ENCODE assay signal across 1 cellular context in the genomic region with DNA sequence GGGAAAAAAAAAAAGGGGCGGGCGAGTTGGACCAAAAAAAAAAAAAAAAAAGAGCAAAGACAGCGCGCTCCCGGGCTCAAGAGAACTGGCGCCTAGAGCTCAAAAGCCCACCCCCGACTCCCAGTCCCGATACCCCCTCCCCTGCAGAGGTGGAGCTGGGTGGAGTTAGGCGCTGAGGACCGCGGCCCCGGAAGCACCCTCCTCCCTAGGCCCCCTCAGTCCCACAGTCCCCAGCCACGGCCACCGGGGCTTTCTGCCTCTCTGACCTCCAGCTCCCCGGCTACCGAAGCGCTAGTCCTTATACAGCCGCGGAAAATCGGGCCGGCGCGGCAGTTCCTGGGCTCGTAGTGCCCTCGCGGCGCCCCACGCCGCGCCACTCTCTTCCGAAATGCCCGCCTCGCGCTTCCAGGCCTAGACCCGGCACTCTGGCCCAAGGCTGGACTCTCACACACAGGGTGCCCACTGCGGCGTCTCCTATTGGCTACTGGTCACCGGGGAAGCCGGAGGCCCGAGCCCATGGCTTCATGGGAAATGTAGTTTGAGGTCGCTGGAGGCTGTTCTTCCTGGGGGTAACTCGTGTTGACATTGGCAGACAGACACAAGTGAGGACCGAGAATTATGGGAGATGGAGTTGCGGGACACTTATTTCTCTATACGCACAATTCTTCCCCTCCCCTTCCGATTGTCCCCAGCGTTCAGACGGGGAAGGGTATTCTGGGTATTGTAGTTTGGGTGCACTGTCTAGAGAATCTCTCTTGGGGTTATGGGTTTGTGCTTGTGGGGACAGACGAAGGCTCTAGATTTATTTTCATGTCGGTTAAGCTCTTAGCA.
TF ChIP-seq lines count a peak whose summit lies in the region.

A gene with protein sequence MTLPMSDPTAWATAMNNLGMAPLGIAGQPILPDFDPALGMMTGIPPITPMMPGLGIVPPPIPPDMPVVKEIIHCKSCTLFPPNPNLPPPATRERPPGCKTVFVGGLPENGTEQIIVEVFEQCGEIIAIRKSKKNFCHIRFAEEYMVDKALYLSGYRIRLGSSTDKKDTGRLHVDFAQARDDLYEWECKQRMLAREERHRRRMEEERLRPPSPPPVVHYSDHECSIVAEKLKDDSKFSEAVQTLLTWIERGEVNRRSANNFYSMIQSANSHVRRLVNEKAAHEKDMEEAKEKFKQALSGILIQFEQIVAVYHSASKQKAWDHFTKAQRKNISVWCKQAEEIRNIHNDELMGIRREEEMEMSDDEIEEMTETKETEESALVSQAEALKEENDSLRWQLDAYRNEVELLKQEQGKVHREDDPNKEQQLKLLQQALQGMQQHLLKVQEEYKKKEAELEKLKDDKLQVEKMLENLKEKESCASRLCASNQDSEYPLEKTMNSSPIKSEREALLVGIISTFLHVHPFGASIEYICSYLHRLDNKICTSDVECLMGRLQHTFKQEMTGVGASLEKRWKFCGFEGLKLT (minus strand): TSS at position 427 of the 831 bp plus-strand sequence. CDS start 199,993 bp downstream, outside the sequence.

TF ChIP-seq in K562, 482 proteins besides CTCF, POLR2A, EP300 and RAD21 (continued from another document and continues in another):
- TF ChIP-seq ZNF592 (IDR thresholded peaks at IDR 0.05) (no peak), DNMT1 (IDR thresholded peaks at IDR 0.05) (no peak), POLR2G (IDR thresholded peaks at IDR 0.05; ENCODE audit: low read depth, low read length) (peak; percentile 98), BCL6 (CRISPR knock-in tag; IDR thresholded peaks at IDR 0.05) (no peak), POLR2H (tag; IDR thresholded peaks at IDR 0.05; ENCODE audit: low read depth) (peak; percentile 78), HDAC2 (IDR thresholded peaks at IDR 0.05) (no peak), RBM34 (IDR thresholded peaks at IDR 0.05; ENCODE audit: borderline replicate concordance, insufficient read depth, low read length) (no peak), ETV1 (tag; conservative IDR thresholded peaks at IDR 0.05; ENCODE audit: low read depth) (peak; percentile 38; the same call in 1 of the 2 replicates), ZFP36 (IDR thresholded peaks at IDR 0.05; ENCODE audit: low read depth, low read length, partially characterized antibody) (no peak), ZNF76 (CRISPR knock-in tag; IDR thresholded peaks at IDR 0.05; ENCODE audit: borderline replicate concordance) (no peak), NFYB (IDR thresholded peaks at IDR 0.05; ENCODE audit: extremely low read depth, insufficient read length) (peak; percentile 40), ZNF354B (CRISPR knock-in tag; IDR thresholded peaks at IDR 0.05) (no peak), SIX5 (IDR thresholded peaks at IDR 0.05; ENCODE audit: borderline replicate concordance in 1 of 2, insufficient read depth in 1 of 2, low read depth in 1 of 2, low read length in 2 of 2) (peak; percentile 74 to 78), CBX8 (IDR thresholded peaks at IDR 0.05; ENCODE audit: borderline replicate concordance, extremely low read depth, low read depth, low read length, poor library complexity, severe bottlenecking) (no peak), KLF13 (tag; IDR thresholded peaks at IDR 0.05; ENCODE audit: borderline replicate concordance, low read depth) (no peak), ETS1 (conservative IDR thresholded peaks at IDR 0.05; ENCODE audit: control insufficient read depth, low read depth, low read length) (peak; percentile 93), RNF2 (IDR thresholded peaks at IDR 0.05) (0 out of 2 replicates have a peak, but pooled peaks have one; percentile 47), CBFB (CRISPR knock-in tag; IDR thresholded peaks at IDR 0.05) (no peak), ETS2 (tag; IDR thresholded peaks at IDR 0.05; ENCODE audit: borderline replicate concordance, poor library complexity, severe bottlenecking) (no peak), FOXA3 (CRISPR knock-in tag; conservative IDR thresholded peaks at IDR 0.05 in 1 of 2, IDR thresholded peaks at IDR 0.05 in 1 of 2) (peak; percentile 93 to 98), RBFOX2 (IDR thresholded peaks at IDR 0.05; ENCODE audit: low read depth, low read length) (peak; percentile 97), SAFB (IDR thresholded peaks at IDR 0.05; ENCODE audit: borderline replicate concordance, low read depth, low read length) (no peak), ZFP1 (CRISPR knock-in tag; IDR thresholded peaks at IDR 0.05) (no peak), MNT (conservative IDR thresholded peaks at IDR 0.05) (peak; percentile 45 to 77; a peak in 3 of 4 replicates), RUNX1 (IDR thresholded peaks at IDR 0.05; ENCODE audit: low read depth) (no peak)
- TF ChIP-seq, protein P1, sequence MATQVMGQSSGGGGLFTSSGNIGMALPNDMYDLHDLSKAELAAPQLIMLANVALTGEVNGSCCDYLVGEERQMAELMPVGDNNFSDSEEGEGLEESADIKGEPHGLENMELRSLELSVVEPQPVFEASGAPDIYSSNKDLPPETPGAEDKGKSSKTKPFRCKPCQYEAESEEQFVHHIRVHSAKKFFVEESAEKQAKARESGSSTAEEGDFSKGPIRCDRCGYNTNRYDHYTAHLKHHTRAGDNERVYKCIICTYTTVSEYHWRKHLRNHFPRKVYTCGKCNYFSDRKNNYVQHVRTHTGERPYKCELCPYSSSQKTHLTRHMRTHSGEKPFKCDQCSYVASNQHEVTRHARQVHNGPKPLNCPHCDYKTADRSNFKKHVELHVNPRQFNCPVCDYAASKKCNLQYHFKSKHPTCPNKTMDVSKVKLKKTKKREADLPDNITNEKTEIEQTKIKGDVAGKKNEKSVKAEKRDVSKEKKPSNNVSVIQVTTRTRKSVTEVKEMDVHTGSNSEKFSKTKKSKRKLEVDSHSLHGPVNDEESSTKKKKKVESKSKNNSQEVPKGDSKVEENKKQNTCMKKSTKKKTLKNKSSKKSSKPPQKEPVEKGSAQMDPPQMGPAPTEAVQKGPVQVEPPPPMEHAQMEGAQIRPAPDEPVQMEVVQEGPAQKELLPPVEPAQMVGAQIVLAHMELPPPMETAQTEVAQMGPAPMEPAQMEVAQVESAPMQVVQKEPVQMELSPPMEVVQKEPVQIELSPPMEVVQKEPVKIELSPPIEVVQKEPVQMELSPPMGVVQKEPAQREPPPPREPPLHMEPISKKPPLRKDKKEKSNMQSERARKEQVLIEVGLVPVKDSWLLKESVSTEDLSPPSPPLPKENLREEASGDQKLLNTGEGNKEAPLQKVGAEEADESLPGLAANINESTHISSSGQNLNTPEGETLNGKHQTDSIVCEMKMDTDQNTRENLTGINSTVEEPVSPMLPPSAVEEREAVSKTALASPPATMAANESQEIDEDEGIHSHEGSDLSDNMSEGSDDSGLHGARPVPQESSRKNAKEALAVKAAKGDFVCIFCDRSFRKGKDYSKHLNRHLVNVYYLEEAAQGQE (CRISPR knock-in tag; IDR thresholded peaks at IDR 0.05; ENCODE audit: low read depth) = no peak
- TF ChIP-seq, protein P2, sequence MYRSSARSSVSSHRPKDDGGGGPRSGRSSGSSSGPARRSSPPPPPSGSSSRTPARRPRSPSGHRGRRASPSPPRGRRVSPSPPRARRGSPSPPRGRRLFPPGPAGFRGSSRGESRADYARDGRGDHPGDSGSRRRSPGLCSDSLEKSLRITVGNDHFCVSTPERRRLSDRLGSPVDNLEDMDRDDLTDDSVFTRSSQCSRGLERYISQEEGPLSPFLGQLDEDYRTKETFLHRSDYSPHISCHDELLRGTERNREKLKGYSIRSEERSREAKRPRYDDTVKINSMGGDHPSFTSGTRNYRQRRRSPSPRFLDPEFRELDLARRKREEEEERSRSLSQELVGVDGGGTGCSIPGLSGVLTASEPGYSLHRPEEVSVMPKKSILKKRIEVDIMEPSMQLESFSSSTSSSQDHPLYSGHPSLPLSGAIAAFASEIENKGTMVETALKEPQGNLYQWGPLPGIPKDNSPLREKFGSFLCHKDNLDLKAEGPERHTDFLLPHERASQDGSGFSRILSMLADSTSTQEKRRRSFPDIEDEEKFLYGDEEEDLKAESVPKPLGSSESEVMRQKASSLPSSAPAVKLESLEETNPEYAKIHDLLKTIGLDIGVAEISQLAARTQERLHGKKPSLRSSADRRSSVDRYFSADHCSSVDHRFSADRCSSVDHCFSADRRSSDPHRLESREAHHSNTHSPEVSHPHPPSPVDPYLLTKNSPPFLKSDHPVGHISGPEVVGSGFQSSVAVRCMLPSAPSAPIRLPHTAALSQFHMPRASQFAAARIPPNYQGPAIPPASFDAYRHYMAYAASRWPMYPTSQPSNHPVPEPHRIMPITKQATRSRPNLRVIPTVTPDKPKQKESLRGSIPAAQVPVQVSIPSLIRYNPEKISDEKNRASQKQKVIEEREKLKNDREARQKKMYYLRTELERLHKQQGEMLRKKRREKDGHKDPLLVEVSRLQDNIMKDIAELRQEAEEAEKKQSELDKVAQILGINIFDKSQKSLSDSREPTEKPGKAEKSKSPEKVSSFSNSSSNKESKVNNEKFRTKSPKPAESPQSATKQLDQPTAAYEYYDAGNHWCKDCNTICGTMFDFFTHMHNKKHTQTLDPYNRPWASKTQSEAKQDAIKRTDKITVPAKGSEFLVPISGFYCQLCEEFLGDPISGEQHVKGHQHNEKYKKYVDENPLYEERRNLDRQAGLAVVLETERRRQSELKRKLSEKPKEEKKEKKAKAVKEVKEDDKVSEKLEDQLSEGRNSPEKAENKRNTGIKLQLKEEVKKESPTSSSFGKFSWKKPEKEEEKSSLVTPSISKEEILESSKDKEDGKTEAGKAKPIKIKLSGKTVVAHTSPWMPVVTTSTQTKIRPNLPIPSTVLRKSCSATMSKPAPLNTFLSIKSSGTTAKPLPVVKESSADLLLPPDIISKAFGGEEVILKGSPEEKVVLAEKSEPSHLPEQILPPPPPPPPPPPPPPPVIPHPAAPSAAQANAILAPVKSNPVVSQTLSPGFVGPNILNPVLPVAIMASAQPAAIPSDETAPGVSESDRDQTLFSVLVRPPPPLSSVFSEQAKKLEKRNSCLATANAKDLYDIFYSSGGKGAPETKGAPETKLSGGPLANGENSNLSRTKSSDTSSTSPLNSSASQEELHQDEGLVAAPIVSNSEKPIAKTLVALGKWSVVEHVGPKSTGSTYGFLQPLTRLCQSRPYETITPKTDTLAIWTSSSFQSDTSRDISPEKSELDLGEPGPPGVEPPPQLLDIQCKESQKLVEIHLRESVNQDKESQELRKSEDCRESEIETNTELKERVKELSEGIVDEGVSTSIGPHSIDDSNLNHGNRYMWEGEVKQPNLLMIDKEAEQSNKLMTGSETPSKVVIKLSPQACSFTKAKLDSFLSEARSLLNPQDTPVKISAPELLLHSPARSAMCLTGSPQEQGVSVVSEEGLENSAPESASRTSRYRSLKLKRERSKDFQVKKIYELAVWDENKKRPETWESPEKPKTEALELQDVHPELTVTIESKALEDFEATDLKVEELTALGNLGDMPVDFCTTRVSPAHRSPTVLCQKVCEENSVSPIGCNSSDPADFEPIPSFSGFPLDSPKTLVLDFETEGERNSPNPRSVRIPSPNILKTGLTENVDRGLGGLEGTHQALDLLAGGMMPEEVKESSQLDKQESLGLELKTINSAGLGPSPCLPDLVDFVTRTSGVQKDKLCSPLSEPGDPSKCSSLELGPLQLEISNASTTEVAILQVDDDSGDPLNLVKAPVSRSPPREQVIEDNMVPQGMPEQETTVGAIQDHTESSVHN (IDR thresholded peaks at IDR 0.05; ENCODE audit: borderline replicate concordance in 1 of 2, low read depth in 1 of 2) = no peak
- TF ChIP-seq, protein P3, sequence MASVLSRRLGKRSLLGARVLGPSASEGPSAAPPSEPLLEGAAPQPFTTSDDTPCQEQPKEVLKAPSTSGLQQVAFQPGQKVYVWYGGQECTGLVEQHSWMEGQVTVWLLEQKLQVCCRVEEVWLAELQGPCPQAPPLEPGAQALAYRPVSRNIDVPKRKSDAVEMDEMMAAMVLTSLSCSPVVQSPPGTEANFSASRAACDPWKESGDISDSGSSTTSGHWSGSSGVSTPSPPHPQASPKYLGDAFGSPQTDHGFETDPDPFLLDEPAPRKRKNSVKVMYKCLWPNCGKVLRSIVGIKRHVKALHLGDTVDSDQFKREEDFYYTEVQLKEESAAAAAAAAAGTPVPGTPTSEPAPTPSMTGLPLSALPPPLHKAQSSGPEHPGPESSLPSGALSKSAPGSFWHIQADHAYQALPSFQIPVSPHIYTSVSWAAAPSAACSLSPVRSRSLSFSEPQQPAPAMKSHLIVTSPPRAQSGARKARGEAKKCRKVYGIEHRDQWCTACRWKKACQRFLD (CRISPR knock-in tag; IDR thresholded peaks at IDR 0.05) = no peak
